Comparison of ENCODE assay signal across 21 cellular contexts in the genomic region with DNA sequence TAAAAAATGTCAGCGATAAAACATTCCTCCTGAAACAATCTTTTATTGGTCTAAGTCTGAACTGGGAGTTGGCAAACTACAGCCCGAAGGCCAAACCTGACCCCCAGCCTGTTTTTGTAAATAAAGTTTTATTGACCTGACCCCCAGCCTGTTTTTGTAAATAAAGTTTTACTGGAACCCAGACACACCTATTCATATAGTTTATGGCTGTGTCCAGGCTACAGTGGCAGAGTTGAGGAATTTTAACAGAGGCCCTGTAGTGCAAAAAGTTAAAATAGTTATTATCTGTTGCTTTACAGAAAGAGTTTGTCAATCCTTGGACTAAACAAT. TPM values are rescaled to one million over a fixed set of nuclear protein-coding genes. Genes with fewer than 3 reads are reported as not detected.
DNase-seq lines count a peak whose midpoint lies in the region; ATAC-seq, FAIRE-seq and TF ChIP-seq lines count a peak whose summit lies in the region.
"Had no signal": no experiment of that assay in that cellular context is flagged by ENCODE, and none has a peak within 500 bp of the region (broad histone marks: within the 10 kb centered on the region; RNA-seq: fewer than 3 reads in every experiment).

No MANE protein-coding gene starts in this region.

- H3K27ac ChIP-seq in K562 (ENCODE audit: extremely low read depth, low read depth, low read length) (peak overlapping the region; percentile 67), HepG2 (ENCODE audit: extremely low read length, insufficient read depth, low read length) (peak overlapping the region; percentile 9), transverse colon (peak overlapping the region; percentile 27 to 72 (median 43))

- peak; percentile 24 for ATAC-seq in K562
- ATAC-seq in HepG2, result no peak
- no peak for ATAC-seq in HG03565 (IDR thresholded peaks at IDR 0.05; ENCODE audit: unreplicated experiment)
- ATAC-seq: HCT116 had no signal

- H3K27me3 Mint-ChIP-seq in Caco-2 (ENCODE audit: insufficient read depth, unreplicated experiment) (no peaks in the 10 kb centered on the region), MCF 10A (ENCODE audit: insufficient read depth, unreplicated experiment) (no peaks in the 10 kb centered on the region)

- H3K9me3 ChIP-seq in Caco-2, result no peaks in the 10 kb centered on the region
- H3K9me3 ChIP-seq in K562 (replicated peaks; ENCODE audit: control insufficient read depth, insufficient read depth, low read depth, low read length), result no peaks in the 10 kb centered on the region
- H3K9me3 ChIP-seq in HepG2 (ENCODE audit: low read length), result no peaks in the 10 kb centered on the region
- H3K9me3 ChIP-seq in transverse colon, result no peaks in the 10 kb centered on the region

- no peak for TF ChIP-seq EP300 in K562 (IDR thresholded peaks at IDR 0.05; ENCODE audit: low read length)
- peak in 1 of 2 experiments; percentile 13; a peak in 1 of 4 replicates for TF ChIP-seq EP300 in HepG2 (IDR thresholded peaks at IDR 0.05; ENCODE audit: low read depth in 2 of 2, low read length in 2 of 2)
- TF ChIP-seq EP300 in HepG2 (CRISPR knock-in tag; IDR thresholded peaks at IDR 0.05; ENCODE audit: borderline replicate concordance), result no peak
- TF ChIP-seq EP300 in transverse colon (IDR thresholded peaks at IDR 0.05; ENCODE audit: low read depth), result no peak

- H3K27me3 ChIP-seq in Caco-2 (replicated peaks; ENCODE audit: control insufficient read depth, insufficient read depth, low read length), result no peaks in the 10 kb centered on the region
- no peaks in the 10 kb centered on the region for H3K27me3 ChIP-seq in K562 (ENCODE audit: control insufficient read depth in 2 of 2, insufficient read depth in 2 of 2, low read length in 2 of 2)
- H3K27me3 ChIP-seq in HepG2 (ENCODE audit: control insufficient read depth in 1 of 2, insufficient read depth in 2 of 2, low read length in 2 of 2), result no peaks in the 10 kb centered on the region
- H3K27me3 ChIP-seq in transverse colon, result no peaks in the 10 kb centered on the region

- peak overlapping the region; percentile 73 for H3K4me2 ChIP-seq in K562 (ENCODE audit: insufficient read depth, low read length)
- peak overlapping the region; percentile 54 for H3K4me2 ChIP-seq in HepG2 (ENCODE audit: low read depth, low read length)

- H2AFZ ChIP-seq in K562 (ENCODE audit: low read depth, low read length), result peak overlapping the region; percentile 73
- H2AFZ ChIP-seq in HepG2 (ENCODE audit: low read length), result no peak overlapping the region

- H3K9ac ChIP-seq in K562 (ENCODE audit: insufficient read depth in 1 of 2, low read depth in 2 of 2, low read length in 2 of 2) (peak overlapping the region; percentile 67 to 92; a peak in 3 of 4 replicates), HepG2 (ENCODE audit: insufficient read depth, low read depth, low read length) (peak overlapping the region; percentile 44; the same call in 1 of the 2 replicates)

- H3K79me2 ChIP-seq in K562 (ENCODE audit: control insufficient read depth, insufficient read depth, low read length) (no peaks in the 10 kb centered on the region), HepG2 (ENCODE audit: insufficient read depth, low read length) (no peaks in the 10 kb centered on the region)

- peak overlapping the region; percentile 0 for H3K27ac Mint-ChIP-seq in Caco-2 (ENCODE audit: unreplicated experiment)
- H3K27ac Mint-ChIP-seq in MCF 10A (ENCODE audit: low read depth, unreplicated experiment), result no peak overlapping the region
- H3K27ac Mint-ChIP-seq: CD14-positive monocyte had no signal

- POLR2A ChIA-PET in Caco-2 (lab: Charles Lee), result no interaction called here
- POLR2A ChIA-PET in K562 (lab: Yijun Ruan, JAX), result no interaction called here
- POLR2A ChIA-PET in HepG2 (lab: Yijun Ruan, JAX), result no interaction called here
- POLR2A ChIA-PET in MCF 10A (lab: Yijun Ruan, JAX), result interaction anchor here (1.0 kb wide), 1 partner anchor 42 kb away, joined by 4 read pairs; no protein-coding TSS in a partner anchor

- H3K36me3 Mint-ChIP-seq in Caco-2 (ENCODE audit: insufficient read depth, unreplicated experiment) (no peaks in the 10 kb centered on the region), MCF 10A (ENCODE audit: insufficient read depth, unreplicated experiment) (no peaks in the 10 kb centered on the region)
- H3K36me3 Mint-ChIP-seq: CD14-positive monocyte had no signal

- H4K20me1 ChIP-seq in K562 (replicated peaks; ENCODE audit: control insufficient read depth, insufficient read depth, low read length) (no peaks in the 10 kb centered on the region), HepG2 (ENCODE audit: insufficient read depth, low read length) (no peaks in the 10 kb centered on the region)

- TF ChIP-seq CTCF in Caco-2 (IDR thresholded peaks at IDR 0.05; ENCODE audit: insufficient read depth in 1 of 2, low read depth in 1 of 2, low read length in 1 of 2, severe bottlenecking in 1 of 2, unreplicated experiment in 1 of 2) (no peak), K562 (IDR thresholded peaks at IDR 0.05 in 2 of 3, conservative IDR thresholded peaks at IDR 0.05 in 1 of 3; ENCODE audit: insufficient read depth in 2 of 3, low read depth in 1 of 3, low read length in 3 of 3) (no peak), HepG2 (CRISPR knock-in tag; IDR thresholded peaks at IDR 0.05) (no peak), transverse colon (IDR thresholded peaks at IDR 0.05) (no peak), MCF 10A (IDR thresholded peaks at IDR 0.05; ENCODE audit: unreplicated experiment) (no peak)

- in situ Hi-C loops in K562 (cut with MboI) (no loop called here), HepG2 (cut with HindIII; ENCODE audit: extremely low pct_ligation_motif_present, low pct_unique_long_range_greater_than_20kb) (no loop called here), transverse colon (cut with MboI; ENCODE audit: low pct_ligation_motif_present in 1 of 4, low pct_unique_long_range_greater_than_20kb in 1 of 4, low sequenced_read_pairs in 3 of 4) (no loop called here)

- TF ChIP-seq RAD21 in K562 (CRISPR knock-in tag; conservative IDR thresholded peaks at IDR 0.05 in 1 of 2, IDR thresholded peaks at IDR 0.05 in 1 of 2) (no peak), HepG2 (CRISPR knock-in tag; IDR thresholded peaks at IDR 0.05) (no peak)

- H3K9me1 ChIP-seq in K562 (ENCODE audit: control insufficient read depth, insufficient read depth, low read length), result no peaks in the 10 kb centered on the region

- H3K36me3 ChIP-seq in Caco-2 (ENCODE audit: control insufficient read depth, insufficient read depth, low read length) (no peaks in the 10 kb centered on the region), K562 (ENCODE audit: control insufficient read depth, insufficient read depth, low read length) (no peaks in the 10 kb centered on the region), HepG2 (replicated peaks in 1 of 2; ENCODE audit: control insufficient read depth in 1 of 2, insufficient read depth in 2 of 2, low read length in 2 of 2) (no peaks in the 10 kb centered on the region), transverse colon (no peaks in the 10 kb centered on the region)

- H3K4me1 ChIP-seq in Caco-2 (peaks cover 14% of the 10 kb centered on the region; the same call in 1 of the 2 replicates), K562 (replicated peaks in 1 of 2; ENCODE audit: control insufficient read depth in 2 of 2, insufficient read depth in 2 of 2, low read length in 2 of 2) (peaks cover 22 to 30% of the 10 kb centered on the region in 2 experiments; a peak in 4 of 5 replicates), HepG2 (ENCODE audit: insufficient read depth, low read length) (peaks cover 95% of the 10 kb centered on the region), transverse colon (peaks cover 0 to 20% (median 11%) of the 10 kb centered on the region in 4 donors)

- H3K4me1 Mint-ChIP-seq in Caco-2 (ENCODE audit: low read depth, unreplicated experiment), result peaks cover 7% of the 10 kb centered on the region
- no peaks in the 10 kb centered on the region for H3K4me1 Mint-ChIP-seq in MCF 10A (ENCODE audit: insufficient read depth, unreplicated experiment)

- TF ChIP-seq POLR2A in K562 (conservative IDR thresholded peaks at IDR 0.05) (no peak), HepG2 (IDR thresholded peaks at IDR 0.05; ENCODE audit: insufficient read depth in 1 of 2, low read depth in 2 of 2, low read length in 2 of 2) (no peak), transverse colon (IDR thresholded peaks at IDR 0.05) (no peak)

- intact Hi-C loops in Caco-2 (cut with micrococcal nuclease; ENCODE audit: unreplicated experiment) (no loop called here), K562 (cut with micrococcal nuclease) (no loop called here), HepG2 (cut with micrococcal nuclease; ENCODE audit: unreplicated experiment) (no loop called here), transverse colon (cut with DNase I; ENCODE audit: low total_unique reads) (no loop called here), MCF 10A (cut with micrococcal nuclease) (no loop called here)

- H3K9me3 Mint-ChIP-seq in Caco-2 (ENCODE audit: unreplicated experiment) (no peaks in the 10 kb centered on the region), MCF 10A (ENCODE audit: unreplicated experiment) (no peaks in the 10 kb centered on the region)
- H3K9me3 Mint-ChIP-seq: CD14-positive monocyte had no signal

- H3K4me3 ChIP-seq in Caco-2 (ENCODE audit: low read depth, low read length) (no peak overlapping the region), K562 (no peak overlapping the region), HepG2 (replicated peaks in 1 of 3; ENCODE audit: insufficient read depth in 1 of 3, low read depth in 2 of 3, low read length in 3 of 3) (peak overlapping the region in 1 of 3 experiments; percentile 6; a peak in 1 of 6 replicates), transverse colon (no peak overlapping the region)

- CTCF ChIA-PET in Caco-2 (lab: Charles Lee), result no interaction called here
- CTCF ChIA-PET in K562 (lab: Yijun Ruan, JAX; ENCODE audit: low intra/inter-chr PET ratio), result no interaction called here
- CTCF ChIA-PET in HepG2 (lab: Yijun Ruan, JAX; ENCODE audit: low intra/inter-chr PET ratio, low total read pairs), result no interaction called here
- CTCF ChIA-PET in MCF 10A (lab: Yijun Ruan, JAX), result no interaction called here

- DNase-seq in Caco-2, result no peak
- no peak for DNase-seq in K562 (ENCODE audit: extremely low read depth in 1 of 4, low spot score in 3 of 4)
- no peak for DNase-seq in HepG2 (ENCODE audit: low spot score)
- peak; percentile 35 for DNase-seq in transverse colon
- DNase-seq in DMS114 treated with DMSO at 0.1 percent for 48 hours (lab: John Stamatoyannopoulos, UW; ENCODE audit: unreplicated experiment), result no peak
- no peak for DNase-seq in MCF 10A (ENCODE audit: unreplicated experiment)
- DNase-seq: ACHN; DMS153; GDM1; GOT3; KG1; NCI-H1417; NCI-H187; NCI-H2107; NCI-H510A; NCI-H748 treated with DMSO at 0.1 percent for 48 hours; NK-92 treated with Interleukin-12 subunit alpha and Interleukin-12 subunit beta, amount 100 ng/mL, for 24 hours had no signal

- FAIRE-seq in K562 (lab: Jason Lieb, UNC) (peak; percentile 72), HepG2 (lab: Jason Lieb, UNC) (no peak)
- FAIRE-seq: GM19239 had no signal

- no peak overlapping the region for H3K4me3 Mint-ChIP-seq in Caco-2 (ENCODE audit: unreplicated experiment)
- H3K4me3 Mint-ChIP-seq in MCF 10A (ENCODE audit: unreplicated experiment), result no peak overlapping the region
- H3K4me3 Mint-ChIP-seq: CD14-positive monocyte had no signal

- BruUV-seq in Caco-2 (replicated peaks; lab: Mats Ljungman, UMichigan) (no TSS peak), K562 (replicated peaks; lab: Mats Ljungman, UMichigan) (no TSS peak), HepG2 (replicated peaks; lab: Mats Ljungman, UMichigan) (no TSS peak), MCF 10A (replicated peaks; lab: Mats Ljungman, UMichigan) (no TSS peak)

- WGBS in K562 (ENCODE audit: insufficient coverage, low coverage, missing lambda C conversion rate), result 4% methylated on average over 2 of the region's 2 CpGs
- WGBS in HepG2 (ENCODE audit: low lambda C conversion rate), result 14% methylated on average over 2 of the region's 2 CpGs
- 48% methylated on average over 2 of the region's 2 CpGs; no CpG with 5 or more reads in 1 of the 2 donors for WGBS in transverse colon (ENCODE audit: low coverage in 1 of 2), 2 donors

RNA-seq across cellular contexts. Expression of a gene that starts 12.1 kb away (rescaled TPM):
- total RNA-seq in Caco-2 (2022), result 104 and 106 TPM in 2 replicates
- total RNA-seq in K562 (2011; cell fraction: chromatin; rRNA removed; ENCODE audit: low replicate concordance), result 238 and 543 TPM in 2 replicates
- total RNA-seq in K562 (2011; cell fraction: nucleolus; rRNA removed), result 351 and 425 TPM in 2 replicates
- total RNA-seq in K562 (2011; cell fraction: nucleoplasm; rRNA removed), result 354 and 357 TPM in 2 replicates
- 52.8 and 83.0 TPM in 2 replicates for total RNA-seq in K562 (2014; rRNA removed)
- total RNA-seq in K562 (2014; rRNA removed; fragmentation: Illumina TruSeq; extraction: Trizol), result 30.9 and 38.4 TPM in 2 replicates
- total RNA-seq in K562 (2015; rRNA removed; fragmentation: Illumina TruSeq; extraction: Trizol), result 36.0 and 38.7 TPM in 2 replicates
- 148 and 157 TPM in 2 replicates for total RNA-seq in K562 (2021)
- 81.9 and 168 TPM in 2 replicates for polyA plus RNA-seq in K562 (2011; rRNA removed)
- 161 and 163 TPM in 2 replicates for polyA plus RNA-seq in K562 (2011; cell fraction: cytosol; rRNA removed)
- polyA plus RNA-seq in K562 (2011; cell fraction: nucleus; rRNA removed), result 435 and 491 TPM in 2 replicates
- polyA plus RNA-seq in K562 (2012), result 87.6 and 124 TPM in 2 replicates
- polyA plus RNA-seq in K562 (2014; fragmentation: Illumina TruSeq; extraction: Trizol), result 143 and 152 TPM in 2 replicates
- polyA plus RNA-seq in K562 (2014; fragmentation: Nextera tagmentation; extraction: Ambion mirVana), result 1 to 10 TPM in 1 of 2 experiments, under 1 TPM in 1; 0.56 to 4.7 TPM
- polyA plus RNA-seq in K562 (2014; rRNA removed), result 79.2 and 92.6 TPM in 2 replicates
- polyA minus RNA-seq in K562 (2011; rRNA and poly(A)+ RNA removed), result 83.0 and 106 TPM in 2 replicates
- 90.2 and 100 TPM in 2 replicates for polyA minus RNA-seq in K562 (2011; cell fraction: cytosol; rRNA and poly(A)+ RNA removed)
- 82.3 and 143 TPM in 2 replicates for polyA minus RNA-seq in K562 (2011; cell fraction: nucleus; rRNA and poly(A)+ RNA removed)
- total RNA-seq in HepG2 (2016; rRNA removed; fragmentation: Illumina TruSeq; extraction: Trizol), result 33.2 and 63.4 TPM in 2 replicates
- 10.1 and 11.6 TPM in 2 replicates for total RNA-seq in HepG2 (2016; cell fraction: cytosol; rRNA removed; fragmentation: Illumina TruSeq; extraction: Trizol; ENCODE audit: low read depth)
- 24.7 and 65.3 TPM in 2 replicates for total RNA-seq in HepG2 (2016; cell fraction: insoluble cytoplasmic fraction; rRNA removed; fragmentation: Illumina TruSeq; extraction: Trizol)
- total RNA-seq in HepG2 (2016; cell fraction: membrane; rRNA removed; fragmentation: Illumina TruSeq; extraction: Trizol), result 32.7 and 33.2 TPM in 2 replicates
- total RNA-seq in HepG2 (2016; cell fraction: nucleus; rRNA removed; fragmentation: Illumina TruSeq; extraction: Trizol), result 82.8 and 99.0 TPM in 2 replicates
- 160 and 189 TPM in 2 replicates for polyA plus RNA-seq in HepG2 (2011; rRNA removed)
- polyA plus RNA-seq in HepG2 (2011; cell fraction: cytosol; rRNA removed), result 208 and 213 TPM in 2 replicates
- polyA plus RNA-seq in HepG2 (2011; cell fraction: nucleus; rRNA removed), result 869 and 1,053 TPM in 2 replicates
- polyA plus RNA-seq in HepG2 (2012), result 214 and 253 TPM in 2 replicates
- 18.1 and 20.1 TPM in 2 replicates for polyA plus RNA-seq in HepG2 (2016; cell fraction: cytosol; fragmentation: Illumina TruSeq; extraction: Trizol; ENCODE audit: low read depth)
- polyA plus RNA-seq in HepG2 (2016; cell fraction: insoluble cytoplasmic fraction; fragmentation: Illumina TruSeq; extraction: Trizol; ENCODE audit: low read depth), result 42.8 and 60.7 TPM in 2 replicates
- 42.2 and 44.0 TPM in 2 replicates for polyA plus RNA-seq in HepG2 (2016; cell fraction: membrane; fragmentation: Illumina TruSeq; extraction: Trizol; ENCODE audit: low read depth)
- polyA plus RNA-seq in HepG2 (2016; cell fraction: nucleus; fragmentation: Illumina TruSeq; extraction: Trizol; ENCODE audit: insufficient read depth, low read depth), result 235 and 236 TPM in 2 replicates
- 104 and 367 TPM in 2 replicates for polyA minus RNA-seq in HepG2 (2011; rRNA and poly(A)+ RNA removed; ENCODE audit: low replicate concordance)
- 143 and 183 TPM in 2 replicates for polyA minus RNA-seq in HepG2 (2011; cell fraction: cytosol; rRNA and poly(A)+ RNA removed)
- 104 and 119 TPM in 2 replicates for polyA minus RNA-seq in HepG2 (2011; cell fraction: nucleus; rRNA and poly(A)+ RNA removed)
- 100 to 1,000 TPM in 1 of 4 donors, 10 to 100 TPM in 3; 33.7 to 252 (median 43.6) TPM for total RNA-seq in transverse colon
- total RNA-seq in MCF 10A (2022), result 48.2 and 71.0 TPM in 2 replicates

RNA-seq across cellular contexts. Expression of a gene that starts 38.7 kb away (rescaled TPM):
- 782 and 880 TPM in 2 replicates for total RNA-seq in Caco-2 (2022)
- 193 and 317 TPM in 2 replicates for total RNA-seq in K562 (2011; cell fraction: chromatin; rRNA removed; ENCODE audit: low replicate concordance)
- total RNA-seq in K562 (2011; cell fraction: nucleolus; rRNA removed), result 188 and 214 TPM in 2 replicates
- 283 and 301 TPM in 2 replicates for total RNA-seq in K562 (2011; cell fraction: nucleoplasm; rRNA removed)
- total RNA-seq in K562 (2014; rRNA removed), result 717 and 744 TPM in 2 replicates
- total RNA-seq in K562 (2014; rRNA removed; fragmentation: Illumina TruSeq; extraction: Trizol), result 771 and 813 TPM in 2 replicates
- 795 and 812 TPM in 2 replicates for total RNA-seq in K562 (2015; rRNA removed; fragmentation: Illumina TruSeq; extraction: Trizol)
- 697 and 765 TPM in 2 replicates for total RNA-seq in K562 (2021)
- 1,118 and 1,197 TPM in 2 replicates for polyA plus RNA-seq in K562 (2011; rRNA removed)
- polyA plus RNA-seq in K562 (2011; cell fraction: cytosol; rRNA removed), result 514 and 899 TPM in 2 replicates
- 518 and 627 TPM in 2 replicates for polyA plus RNA-seq in K562 (2011; cell fraction: nucleus; rRNA removed)
- polyA plus RNA-seq in K562 (2012), result 1,269 and 1,358 TPM in 2 replicates
- 825 and 860 TPM in 2 replicates for polyA plus RNA-seq in K562 (2014; fragmentation: Illumina TruSeq; extraction: Trizol)
- 1,000 to 10,000 TPM in 1 of 2 experiments, 100 to 1,000 TPM in 1; 927 to 1,153 TPM for polyA plus RNA-seq in K562 (2014; fragmentation: Nextera tagmentation; extraction: Ambion mirVana)
- 533 and 624 TPM in 2 replicates for polyA plus RNA-seq in K562 (2014; rRNA removed)
- 765 and 975 TPM in 2 replicates for polyA minus RNA-seq in K562 (2011; rRNA and poly(A)+ RNA removed)
- polyA minus RNA-seq in K562 (2011; cell fraction: cytosol; rRNA and poly(A)+ RNA removed), result 543 and 602 TPM in 2 replicates
- polyA minus RNA-seq in K562 (2011; cell fraction: nucleus; rRNA and poly(A)+ RNA removed), result 77.0 and 177 TPM in 2 replicates
- total RNA-seq in HepG2 (2016; rRNA removed; fragmentation: Illumina TruSeq; extraction: Trizol), result 805 and 1,167 TPM in 2 replicates
- 330 and 384 TPM in 2 replicates for total RNA-seq in HepG2 (2016; cell fraction: cytosol; rRNA removed; fragmentation: Illumina TruSeq; extraction: Trizol; ENCODE audit: low read depth)
- 802 and 1,160 TPM in 2 replicates for total RNA-seq in HepG2 (2016; cell fraction: insoluble cytoplasmic fraction; rRNA removed; fragmentation: Illumina TruSeq; extraction: Trizol)
- 388 and 438 TPM in 2 replicates for total RNA-seq in HepG2 (2016; cell fraction: membrane; rRNA removed; fragmentation: Illumina TruSeq; extraction: Trizol)
- 473 and 495 TPM in 2 replicates for total RNA-seq in HepG2 (2016; cell fraction: nucleus; rRNA removed; fragmentation: Illumina TruSeq; extraction: Trizol)
- 1,432 and 1,529 TPM in 2 replicates for polyA plus RNA-seq in HepG2 (2011; rRNA removed)
- 1,350 and 1,708 TPM in 2 replicates for polyA plus RNA-seq in HepG2 (2011; cell fraction: cytosol; rRNA removed)
- polyA plus RNA-seq in HepG2 (2011; cell fraction: nucleus; rRNA removed), result 541 and 721 TPM in 2 replicates
- polyA plus RNA-seq in HepG2 (2012), result 920 and 1,315 TPM in 2 replicates
- 299 and 343 TPM in 2 replicates for polyA plus RNA-seq in HepG2 (2016; cell fraction: cytosol; fragmentation: Illumina TruSeq; extraction: Trizol; ENCODE audit: low read depth)
- 1,055 and 1,063 TPM in 2 replicates for polyA plus RNA-seq in HepG2 (2016; cell fraction: insoluble cytoplasmic fraction; fragmentation: Illumina TruSeq; extraction: Trizol; ENCODE audit: low read depth)
- 279 and 340 TPM in 2 replicates for polyA plus RNA-seq in HepG2 (2016; cell fraction: membrane; fragmentation: Illumina TruSeq; extraction: Trizol; ENCODE audit: low read depth)
- polyA plus RNA-seq in HepG2 (2016; cell fraction: nucleus; fragmentation: Illumina TruSeq; extraction: Trizol; ENCODE audit: insufficient read depth, low read depth), result 688 and 691 TPM in 2 replicates
- 531 and 665 TPM in 2 replicates for polyA minus RNA-seq in HepG2 (2011; rRNA and poly(A)+ RNA removed; ENCODE audit: low replicate concordance)
- 412 and 617 TPM in 2 replicates for polyA minus RNA-seq in HepG2 (2011; cell fraction: cytosol; rRNA and poly(A)+ RNA removed)
- 99.5 and 162 TPM in 2 replicates for polyA minus RNA-seq in HepG2 (2011; cell fraction: nucleus; rRNA and poly(A)+ RNA removed)
- total RNA-seq in transverse colon, result 1,000 to 10,000 TPM; 1,242 to 1,580 (median 1,406) TPM
- 1,485 and 1,602 TPM in 2 replicates for total RNA-seq in MCF 10A (2022)

Comparison
In these comparisons a context has a peak if more than half of its experiments do, and no peak if none do; other contexts are left out.
1. H3K27ac ChIP-seq: peak in every context shown above with its lines; median percentile 67 in K562; 43 in transverse colon; 9 in HepG2.